ENCODE assay signal across 8 cellular contexts in genomic region chr2:111119004-111119846, GRCh38. TPM values are rescaled to one million over a fixed set of nuclear protein-coding genes. Genes with fewer than 3 reads are reported as not detected.
DNase-seq lines count a peak whose midpoint lies in the region; ATAC-seq and TF ChIP-seq lines count a peak whose summit lies in the region.

No MANE protein-coding gene starts in this region.

- H3K4me3 ChIP-seq in NT2/D1 (ENCODE audit: insufficient read length, low read depth) (peak overlapping the region; percentile 67), adrenal gland (peak overlapping the region in 1 of 4 donors; percentile 47), left lung (peak overlapping the region; percentile 66 to 81)

- peak overlapping the region; percentile 91 for H3K27ac Mint-ChIP-seq in stimulated activated memory B cell treated with anti-CD40 and anti-IgM and Interleukin-4, amounts not matched to agents 10 μg/mL and 1 μg/mL and 100 μg/mL, for 72 hours

- intact Hi-C loops in adrenal gland (cut with DNase I) (loop anchor here in 1 of 2 donors (10.0 kb wide), 1 partner anchor 586 kb away; no protein-coding TSS in a partner anchor), left lung (cut with DNase I) (no loop called here)

- ATAC-seq in left lung (no peak), GM19463 (IDR thresholded peaks at IDR 0.05; ENCODE audit: unreplicated experiment) (no peak), HG02885 (IDR thresholded peaks at IDR 0.05; ENCODE audit: poor library complexity, unreplicated experiment) (no peak)
- no peak for ATAC-seq in stimulated activated memory B cell treated with anti-CD40 and anti-IgM and Interleukin-4, amounts not matched to agents 10 μg/mL and 1 μg/mL and 100 μg/mL, for 72 hours

- peaks cover 69% of the 10 kb centered on the region for H3K27me3 ChIP-seq in NT2/D1 (ENCODE audit: insufficient read depth, insufficient read length)
- no peaks in the 10 kb centered on the region for H3K27me3 ChIP-seq in adrenal gland
- peaks cover 12 to 63% of the 10 kb centered on the region in 2 donors for H3K27me3 ChIP-seq in left lung

- no peak for TF ChIP-seq POLR2A in adrenal gland (IDR thresholded peaks at IDR 0.05)

- TF ChIP-seq CTCF in adrenal gland (IDR thresholded peaks at IDR 0.05) (no peak), left lung (IDR thresholded peaks at IDR 0.05) (no peak)

- peak overlapping the region; percentile 85 for H3K4me3 Mint-ChIP-seq in stimulated activated memory B cell treated with anti-CD40 and anti-IgM and Interleukin-4, amounts not matched to agents 10 μg/mL and 1 μg/mL and 100 μg/mL, for 72 hours

- H3K9me3 ChIP-seq in NT2/D1 (ENCODE audit: insufficient read depth, low read length) (no peaks in the 10 kb centered on the region), adrenal gland (replicated peaks in 1 of 3) (no peaks in the 10 kb centered on the region), left lung (no peaks in the 10 kb centered on the region)

- DNase-seq in NT2/D1 (ENCODE audit: low read depth, low spot score) (no peak), adrenal gland (peak in 4 of 7 donors; percentile 22 to 58 (median 32)), left lung (peak; percentile 46 to 83), HPDE6-E6E7 (ENCODE audit: extremely low spot score) (no peak), COLO668 (lab: John Stamatoyannopoulos, UW; ENCODE audit: unreplicated experiment) (no peak)

- peaks cover 46% of the 10 kb centered on the region for H3K4me1 Mint-ChIP-seq in stimulated activated memory B cell treated with anti-CD40 and anti-IgM and Interleukin-4, amounts not matched to agents 10 μg/mL and 1 μg/mL and 100 μg/mL, for 72 hours

- no peak overlapping the region for H3K27ac ChIP-seq in adrenal gland
- no peak overlapping the region for H3K27ac ChIP-seq in left lung

- peak overlapping the region; percentile 95 for H3K9ac ChIP-seq in NT2/D1 (ENCODE audit: insufficient read length, low read depth)

- H3K36me3 ChIP-seq in NT2/D1 (ENCODE audit: insufficient read depth, insufficient read length, low read length) (peaks cover 6% of the 10 kb centered on the region), adrenal gland (replicated peaks in 1 of 2) (no peaks in the 10 kb centered on the region), left lung (peaks cover 0 to 7% of the 10 kb centered on the region in 2 donors)

- H3K36me3 Mint-ChIP-seq in stimulated activated memory B cell treated with anti-CD40 and anti-IgM and Interleukin-4, amounts not matched to agents 10 μg/mL and 1 μg/mL and 100 μg/mL, for 72 hours = peaks cover 27% of the 10 kb centered on the region

- H3K9me3 Mint-ChIP-seq in stimulated activated memory B cell treated with anti-CD40 and anti-IgM and Interleukin-4, amounts not matched to agents 10 μg/mL and 1 μg/mL and 100 μg/mL, for 72 hours = no peaks in the 10 kb centered on the region

- H3K4me1 ChIP-seq in NT2/D1 (ENCODE audit: insufficient read depth, insufficient read length) = peaks cover 4% of the 10 kb centered on the region
- peaks cover 5 to 35% of the 10 kb centered on the region in 2 donors for H3K4me1 ChIP-seq in adrenal gland (replicated peaks in 1 of 2)
- peaks cover 3 to 61% of the 10 kb centered on the region in 2 donors for H3K4me1 ChIP-seq in left lung

- WGBS in adrenal gland, 4 donors = 33 to 50% (median 39%) methylated on average over 27 to 75 of the region's 75 CpGs

- peaks cover 15% of the 10 kb centered on the region for H3K27me3 Mint-ChIP-seq in stimulated activated memory B cell treated with anti-CD40 and anti-IgM and Interleukin-4, amounts not matched to agents 10 μg/mL and 1 μg/mL and 100 μg/mL, for 72 hours

RNA-seq across cellular contexts. Expression of gene BCL2L11, which starts 1.5 kb away (rescaled TPM):
- total RNA-seq in adrenal gland (100 to 1,000 TPM in 1 of 8 donors, 10 to 100 TPM in 7; 10.4 to 165 (median 21.1) TPM), left lung (10 to 100 TPM; 16.7 to 17.4 TPM)
- 1 to 10 TPM; 2.5 to 7.8 (median 4.5) TPM for polyA plus RNA-seq in adrenal gland

Comparison
In these comparisons a context has a peak if more than half of its experiments do, and no peak if none do; other contexts are left out.
1. DNase-seq: peak in adrenal gland (4 of 7) and left lung (2 of 2); none in NT2/D1 (single experiment), HPDE6-E6E7 (single experiment) and COLO668 (single experiment).